In the genomic region with DNA sequence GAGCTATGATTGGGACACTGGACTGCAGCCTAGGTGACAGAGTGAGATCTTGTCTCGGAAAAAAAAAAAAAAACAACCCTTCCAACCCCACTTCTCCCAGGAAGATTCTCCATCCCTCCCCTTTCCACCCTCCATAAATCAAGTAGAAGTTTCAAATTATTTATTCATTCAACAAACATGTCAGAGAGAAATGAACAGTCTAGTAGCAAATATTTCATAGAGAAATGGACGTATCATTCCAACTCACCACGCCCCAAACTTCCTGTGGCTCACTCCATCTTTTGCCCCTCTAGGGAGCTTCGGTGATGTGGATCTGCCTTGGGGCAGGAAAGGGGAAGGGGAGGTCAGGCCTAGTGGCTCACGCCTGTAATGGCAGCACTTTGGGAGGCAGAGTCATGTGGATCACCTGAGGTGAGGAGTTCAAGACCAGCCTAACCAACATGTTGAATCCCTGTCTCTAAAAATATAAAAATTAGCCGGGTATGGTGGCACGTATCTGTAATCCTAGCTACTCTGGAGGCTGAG, we compare ENCODE assay signal across 8 cellular contexts. TPM values are rescaled to one million over a fixed set of nuclear protein-coding genes. Genes with fewer than 3 reads are reported as not detected.
DNase-seq lines count a peak whose midpoint lies in the region; ATAC-seq and TF ChIP-seq lines count a peak whose summit lies in the region.

No MANE protein-coding gene starts in this region.

- H3K36me3 ChIP-seq in liver (ENCODE audit: control insufficient read depth in 4 of 4, insufficient read depth in 3 of 4, low read depth in 1 of 4, low read length in 3 of 4) (peaks cover 2 to 21% (median 6%) of the 10 kb centered on the region in 4 donors), transverse colon (peaks cover 0 to 6% (median 0%) of the 10 kb centered on the region in 4 donors)

- no peaks in the 10 kb centered on the region for H3K27me3 Mint-ChIP-seq in activated naive CD4-positive, alpha-beta T cell treated with anti-CD3 and anti-CD28 coated beads, Interleukin-2, amount 10 ng/mL, durations not matched to agents 7 days and 5 days
- H3K27me3 Mint-ChIP-seq in activated naive CD8-positive, alpha-beta T cell treated with anti-CD3 and anti-CD28 coated beads, Interleukin-2, amount 10 ng/mL, durations not matched to agents 7 days and 5 days: no peaks in the 10 kb centered on the region

- TF ChIP-seq POLR2A in transverse colon (IDR thresholded peaks at IDR 0.05): no peak

- WGBS in liver: 74% methylated on average over 7 of the region's 7 CpGs
- WGBS in transverse colon (ENCODE audit: low coverage in 1 of 2), 2 donors: 69% methylated on average over 7 of the region's 7 CpGs; no CpG with 5 or more reads in 1 of the 2 donors

- no peak for ATAC-seq in activated naive CD8-positive, alpha-beta T cell treated with anti-CD3 and anti-CD28 coated beads, Interleukin-2, amount 10 ng/mL, durations not matched to agents 7 days and 5 days (ENCODE audit: low read depth)

- TF ChIP-seq CTCF in liver (IDR thresholded peaks at IDR 0.05; ENCODE audit: low read depth, low read length, missing input control): no peak
- TF ChIP-seq CTCF in transverse colon (IDR thresholded peaks at IDR 0.05): peak in 1 of 5 experiments; percentile 16

- H3K9me3 ChIP-seq in liver (ENCODE audit: control insufficient read depth in 4 of 4, low read length in 3 of 4): no peaks in the 10 kb centered on the region
- no peaks in the 10 kb centered on the region for H3K9me3 ChIP-seq in transverse colon

- TF ChIP-seq EP300 in transverse colon (IDR thresholded peaks at IDR 0.05; ENCODE audit: low read depth): no peak

- peak overlapping the region in 1 of 2 donors; percentile 84 for H3K27ac ChIP-seq in liver (ENCODE audit: low read depth in 1 of 2, low read length in 2 of 2)
- peak overlapping the region; percentile 79 to 91 (median 90) for H3K27ac ChIP-seq in transverse colon

- no peak for TF ChIP-seq RAD21 in liver (IDR thresholded peaks at IDR 0.05)

- no peak for DNase-seq in activated naive CD4-positive, alpha-beta T cell treated with anti-CD3 and anti-CD28 coated beads, Interleukin-2, amount 10 ng/mL, durations not matched to agents 7 days and 5 days
- DNase-seq in activated naive CD4-positive, alpha-beta T cell (lab: John Stamatoyannopoulos, UW): no peak
- DNase-seq in activated naive CD8-positive, alpha-beta T cell treated with anti-CD3 and anti-CD28 coated beads, Interleukin-2, amount 10 ng/mL, durations not matched to agents 7 days and 5 days: no peak
- no peak for DNase-seq in transverse colon
- DNase-seq in AG08395 (ENCODE audit: low spot score): no peak
- no peak for DNase-seq in activated effector memory CD4-positive, alpha-beta T cell treated with anti-CD3 and anti-CD28 coated beads, Interleukin-2, amount 50 U/mL, for 16 hours
- no peak for DNase-seq in NCI-H1048 (lab: John Stamatoyannopoulos, UW)

- H3K27ac Mint-ChIP-seq in activated naive CD4-positive, alpha-beta T cell treated with anti-CD3 and anti-CD28 coated beads, Interleukin-2, amount 10 ng/mL, durations not matched to agents 7 days and 5 days: peak overlapping the region; percentile 84
- H3K27ac Mint-ChIP-seq in activated naive CD8-positive, alpha-beta T cell treated with anti-CD3 and anti-CD28 coated beads, Interleukin-2, amount 10 ng/mL, durations not matched to agents 7 days and 5 days: peak overlapping the region; percentile 86

- H3K36me3 Mint-ChIP-seq in activated naive CD4-positive, alpha-beta T cell treated with anti-CD3 and anti-CD28 coated beads, Interleukin-2, amount 10 ng/mL, durations not matched to agents 7 days and 5 days: peaks cover 32% of the 10 kb centered on the region
- H3K36me3 Mint-ChIP-seq in activated naive CD8-positive, alpha-beta T cell treated with anti-CD3 and anti-CD28 coated beads, Interleukin-2, amount 10 ng/mL, durations not matched to agents 7 days and 5 days: peaks cover 9% of the 10 kb centered on the region

- intact Hi-C loops in transverse colon (cut with DNase I; ENCODE audit: low total_unique reads): no loop called here

- H3K4me1 ChIP-seq in liver (ENCODE audit: control insufficient read depth in 4 of 4, insufficient read depth in 4 of 4, low read length in 3 of 4) (peaks cover 3 to 17% (median 10%) of the 10 kb centered on the region in 4 donors), transverse colon (peaks cover 20 to 56% (median 45%) of the 10 kb centered on the region in 4 donors)

- POLR2A ChIA-PET in activated naive CD8-positive, alpha-beta T cell treated with anti-CD3 and anti-CD28 coated beads, Interleukin-2, amount 10 ng/mL, durations not matched to agents 7 days and 5 days (lab: Charles Lee): interaction anchor here (2.1 to 4.4 kb wide), 3 partner anchors 9 to 31 kb away, joined by 6 to 48 read pairs (median 8); a partner anchor contains a TSS

- peak overlapping the region; percentile 77 for H3K4me3 Mint-ChIP-seq in activated naive CD4-positive, alpha-beta T cell treated with anti-CD3 and anti-CD28 coated beads, Interleukin-2, amount 10 ng/mL, durations not matched to agents 7 days and 5 days
- H3K4me3 Mint-ChIP-seq in activated naive CD8-positive, alpha-beta T cell treated with anti-CD3 and anti-CD28 coated beads, Interleukin-2, amount 10 ng/mL, durations not matched to agents 7 days and 5 days: peak overlapping the region; percentile 78

- no peaks in the 10 kb centered on the region for H3K27me3 ChIP-seq in liver (ENCODE audit: control insufficient read depth in 4 of 4, insufficient read depth in 4 of 4, low read length in 3 of 4)
- H3K27me3 ChIP-seq in transverse colon: no peaks in the 10 kb centered on the region

- H3K4me3 ChIP-seq in liver (ENCODE audit: low read depth in 1 of 3, low read length in 3 of 3) (peak overlapping the region; percentile 77 to 95 (median 83)), transverse colon (peak overlapping the region; percentile 36 to 92 (median 74))

- CTCF ChIA-PET in activated naive CD4-positive, alpha-beta T cell treated with anti-CD3 and anti-CD28 coated beads, Interleukin-2, amount 10 ng/mL, durations not matched to agents 7 days and 5 days (lab: Charles Lee): no interaction called here

- H3K4me1 Mint-ChIP-seq in activated naive CD4-positive, alpha-beta T cell treated with anti-CD3 and anti-CD28 coated beads, Interleukin-2, amount 10 ng/mL, durations not matched to agents 7 days and 5 days: peaks cover 69% of the 10 kb centered on the region
- H3K4me1 Mint-ChIP-seq in activated naive CD8-positive, alpha-beta T cell treated with anti-CD3 and anti-CD28 coated beads, Interleukin-2, amount 10 ng/mL, durations not matched to agents 7 days and 5 days: peaks cover 39% of the 10 kb centered on the region

- in situ Hi-C loops in transverse colon (cut with MboI; ENCODE audit: low pct_ligation_motif_present in 1 of 4, low pct_unique_long_range_greater_than_20kb in 1 of 4, low sequenced_read_pairs in 3 of 4): no loop called here

- H3K9me3 Mint-ChIP-seq in activated naive CD4-positive, alpha-beta T cell treated with anti-CD3 and anti-CD28 coated beads, Interleukin-2, amount 10 ng/mL, durations not matched to agents 7 days and 5 days: no peaks in the 10 kb centered on the region
- H3K9me3 Mint-ChIP-seq in activated naive CD8-positive, alpha-beta T cell treated with anti-CD3 and anti-CD28 coated beads, Interleukin-2, amount 10 ng/mL, durations not matched to agents 7 days and 5 days: no peaks in the 10 kb centered on the region

- no peak overlapping the region for H3K9ac ChIP-seq in liver (ENCODE audit: low read depth in 1 of 2, low read length in 2 of 2)

TF ChIP-seq in liver, 16 proteins besides CTCF, POLR2A, EP300 and RAD21 (continues in another document):
- TF ChIP-seq HNF4A (conservative IDR thresholded peaks at IDR 0.05): no peak
- TF ChIP-seq NR2F2 (IDR thresholded peaks at IDR 0.05): no peak
- no peak for TF ChIP-seq FOXA2 (IDR thresholded peaks at IDR 0.05)
- no peak for TF ChIP-seq SP1 (IDR thresholded peaks at IDR 0.05)
- no peak for TF ChIP-seq TAF1 (conservative IDR thresholded peaks at IDR 0.05)

RNA-seq across cellular contexts. Expression of a gene that starts 0.6 kb away (rescaled TPM):
- total RNA-seq in activated naive CD8-positive, alpha-beta T cell treated with anti-CD3 and anti-CD28 coated beads, Interleukin-2, amount 10 ng/mL, durations not matched to agents 7 days and 5 days: 10 to 100 TPM; 52.0 to 58.4 TPM
- total RNA-seq in liver (1 to 10 TPM; 3.5 to 6.9 TPM), transverse colon (100 to 1,000 TPM in 1 of 4 donors, 10 to 100 TPM in 3; 43.5 to 111 (median 51.2) TPM)
- 1 to 10 TPM; 2.8 to 9.7 TPM for polyA plus RNA-seq in liver

RNA-seq across cellular contexts. Expression of a gene that starts 9.3 kb away (rescaled TPM):
- 1 to 10 TPM; 6.7 to 6.9 TPM for total RNA-seq in activated naive CD8-positive, alpha-beta T cell treated with anti-CD3 and anti-CD28 coated beads, Interleukin-2, amount 10 ng/mL, durations not matched to agents 7 days and 5 days
- total RNA-seq in liver (under 1 TPM; 0.17 to 0.28 TPM), transverse colon (1 to 10 TPM in 3 of 4 donors, not detected in 1; 2.0 to 5.1 (median 3.8) TPM)
- under 1 TPM; 0.18 to 0.57 TPM for polyA plus RNA-seq in liver

RNA-seq across cellular contexts. Expression of a gene that starts 10.4 kb away (rescaled TPM):
- 100 to 1,000 TPM; 170 to 175 TPM for total RNA-seq in activated naive CD8-positive, alpha-beta T cell treated with anti-CD3 and anti-CD28 coated beads, Interleukin-2, amount 10 ng/mL, durations not matched to agents 7 days and 5 days
- 10 to 100 TPM; 28.4 to 39.8 TPM for total RNA-seq in liver
- 100 to 1,000 TPM in 1 of 2 donors, 10 to 100 TPM in 1; 75.5 to 112 TPM for polyA plus RNA-seq in liver
- total RNA-seq in transverse colon: 100 to 1,000 TPM; 105 to 403 (median 256) TPM

RNA-seq across cellular contexts. Expression of a gene that starts 18.0 kb away (rescaled TPM):
- total RNA-seq in activated naive CD8-positive, alpha-beta T cell treated with anti-CD3 and anti-CD28 coated beads, Interleukin-2, amount 10 ng/mL, durations not matched to agents 7 days and 5 days: 10 to 100 TPM; 12.6 to 13.0 TPM
- total RNA-seq in liver (under 1 TPM; 0.33 to 0.79 TPM), transverse colon (10 to 100 TPM in 2 of 4 donors, 1 to 10 TPM in 1, not detected in 1; 3.5 to 17.2 (median 12.5) TPM)
- under 1 TPM in 1 of 2 donors, not detected in 1; 0.14 TPM for polyA plus RNA-seq in liver

RNA-seq across cellular contexts. Expression of a gene that starts 18.6 kb away (rescaled TPM):
- 10 to 100 TPM; 31.1 to 38.8 TPM for total RNA-seq in activated naive CD8-positive, alpha-beta T cell treated with anti-CD3 and anti-CD28 coated beads, Interleukin-2, amount 10 ng/mL, durations not matched to agents 7 days and 5 days
- total RNA-seq in liver: 1 to 10 TPM in 1 of 2 donors, under 1 TPM in 1; 0.28 to 1.1 TPM
- 1 to 10 TPM; 5.4 to 7.0 TPM for polyA plus RNA-seq in liver
- 1 to 10 TPM in 2 of 4 donors, under 1 TPM in 1, not detected in 1; 0.96 to 9.4 (median 2.2) TPM for total RNA-seq in transverse colon

Comparison
In these comparisons a context has a peak if more than half of its experiments do, and no peak if none do; other contexts are left out.
1. RNA of a gene that starts 0.6 kb away (total RNA-seq): 52.0 to 58.4 TPM in activated naive CD8-positive, alpha-beta T cell treated with anti-CD3 and anti-CD28 coated beads, Interleukin-2, amount 10 ng/mL, durations not matched to agents 7 days and 5 days and 43.5 to 111 TPM in transverse colon; 3.5 to 6.9 TPM in liver; every median in the first group is over 4 times any median in the second.